ENCODE assay signal across 20 cellular contexts in the genomic region with DNA sequence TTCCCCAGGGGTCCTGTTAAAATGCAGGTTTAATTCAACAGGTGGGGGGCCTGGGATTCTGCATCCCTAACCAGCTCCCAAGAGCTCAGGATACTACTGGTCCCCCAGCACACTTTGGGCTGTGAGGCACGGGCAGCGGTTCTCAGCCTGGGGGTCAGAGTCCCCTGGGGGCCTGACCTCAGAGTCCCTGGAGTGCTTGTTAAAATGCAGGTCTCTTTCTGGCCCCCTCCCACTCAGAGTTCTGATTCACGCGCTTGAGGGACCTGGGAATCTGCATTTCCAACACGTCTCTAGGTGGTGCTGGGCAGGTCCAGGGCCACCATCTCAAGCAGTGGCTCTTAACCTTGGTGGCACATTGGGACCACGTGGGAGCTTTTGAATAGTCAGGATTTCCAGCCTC. TPM values are rescaled to one million over a fixed set of nuclear protein-coding genes. Genes with fewer than 3 reads are reported as not detected.
DNase-seq lines count a peak whose midpoint lies in the region; ATAC-seq, FAIRE-seq and TF ChIP-seq lines count a peak whose summit lies in the region.
"Had no signal": no experiment of that assay in that cellular context is flagged by ENCODE, and none has a peak within 500 bp of the region (broad histone marks: within the 10 kb centered on the region; RNA-seq: fewer than 3 reads in every experiment).

No MANE protein-coding gene starts in this region.

- H3K79me2 ChIP-seq in Karpas-422 (ENCODE audit: low read length), result no peaks in the 10 kb centered on the region

- H2BK5ac ChIP-seq in mesenchymal stem cell (ENCODE audit: low read depth, low read length, poor library complexity, severe bottlenecking), result no peak overlapping the region

- ATAC-seq in left cardiac atrium (no peak), HG03196 (IDR thresholded peaks at IDR 0.05; ENCODE audit: unreplicated experiment) (no peak)

- H3K4me2 ChIP-seq in Karpas-422 (ENCODE audit: low read depth, low read length, poor library complexity, severe bottlenecking) (no peak overlapping the region), mesenchymal stem cell (ENCODE audit: low read length, poor library complexity, severe bottlenecking) (no peak overlapping the region)

- intact Hi-C loops in left cardiac atrium (cut with DNase I), result loop anchor here (2.0 to 5.0 kb wide), 2 partner anchors 82 to 86 kb away; no protein-coding TSS in a partner anchor
- intact Hi-C loops in cardiac septum (cut with DNase I), result loop anchor here (2.0 to 5.0 kb wide), 2 partner anchors 82 to 1106 kb away; no protein-coding TSS in a partner anchor
- intact Hi-C loops in kidney (cut with DNase I), result loop anchor here (5.0 kb wide), 1 partner anchor 86 kb away; no protein-coding TSS in a partner anchor

- WGBS in mesenchymal stem cell, result 75% methylated on average over 6 of the region's 6 CpGs

- H3K79me1 ChIP-seq in mesenchymal stem cell (replicated peaks; ENCODE audit: low read length, poor library complexity, severe bottlenecking), result no peaks in the 10 kb centered on the region

- H2BK120ac ChIP-seq in mesenchymal stem cell (ENCODE audit: low read depth, low read length), result no peak overlapping the region

- H3K36me3 ChIP-seq in Karpas-422 (ENCODE audit: insufficient read depth, low read length), result no peaks in the 10 kb centered on the region
- H3K36me3 ChIP-seq in kidney (ENCODE audit: control insufficient read depth in 1 of 2, insufficient read depth in 2 of 2, low read length in 2 of 2), result no peaks in the 10 kb centered on the region
- no peaks in the 10 kb centered on the region for H3K36me3 ChIP-seq in mesenchymal stem cell (ENCODE audit: control insufficient read depth in 1 of 2, insufficient read depth in 2 of 2, low read depth in 1 of 2, low read length in 2 of 2)
- H3K36me3 ChIP-seq: gastroesophageal sphincter, left lung, transverse colon had no signal

- H3K27me3 ChIP-seq in Karpas-422 (ENCODE audit: low read length), result no peaks in the 10 kb centered on the region
- peaks cover 27 to 58% of the 10 kb centered on the region in 2 experiments for H3K27me3 ChIP-seq in mesenchymal stem cell (ENCODE audit: control insufficient read depth in 1 of 2, insufficient read depth in 1 of 2, low read length in 2 of 2)
- H3K27me3 ChIP-seq: transverse colon had no signal

- H3K27ac ChIP-seq in Karpas-422 (ENCODE audit: low read length) (no peak overlapping the region), kidney (ENCODE audit: low read depth in 2 of 2, low read length in 2 of 2) (no peak overlapping the region), mesenchymal stem cell (ENCODE audit: low read length, poor library complexity, severe bottlenecking) (no peak overlapping the region)
- H3K27ac ChIP-seq: C4-2B, gastroesophageal sphincter, left lung, skin epidermis, transverse colon had no signal

- peak; percentile 7 for DNase-seq in left cardiac atrium
- no peak for DNase-seq in cardiac septum (ENCODE audit: low spot score)
- peak; percentile 43 for DNase-seq in Karpas-422
- DNase-seq in kidney, result peak; percentile 41
- DNase-seq in NCI-H69 (lab: John Stamatoyannopoulos, UW), result no peak
- DNase-seq in mesenchymal stem cell, result no peak
- DNase-seq: NCI-H2029 had no signal

- H3K9ac ChIP-seq in Karpas-422 (ENCODE audit: low read length) (no peak overlapping the region), kidney (ENCODE audit: low read length in 2 of 2) (no peak overlapping the region), mesenchymal stem cell (ENCODE audit: low read length) (no peak overlapping the region)

- no peak overlapping the region for H3K23ac ChIP-seq in mesenchymal stem cell (ENCODE audit: low read length in 2 of 2)

- H3K18ac ChIP-seq in mesenchymal stem cell (ENCODE audit: low read depth in 1 of 2, low read length in 2 of 2), result no peak overlapping the region

- no peak overlapping the region for H2BK15ac ChIP-seq in mesenchymal stem cell (ENCODE audit: low read depth, poor library complexity, severe bottlenecking)

- H3K14ac ChIP-seq in mesenchymal stem cell (ENCODE audit: low read length in 2 of 2), result no peak overlapping the region

- H2AFZ ChIP-seq in Karpas-422 (ENCODE audit: low read length), result no peak overlapping the region
- no peak overlapping the region for H2AFZ ChIP-seq in mesenchymal stem cell (ENCODE audit: low read depth, low read length)

- no peak overlapping the region for H3K4ac ChIP-seq in mesenchymal stem cell (ENCODE audit: low read depth in 1 of 2, low read length in 2 of 2)

- H4K91ac ChIP-seq in mesenchymal stem cell (ENCODE audit: low read length), result no peak overlapping the region

- no peak for TF ChIP-seq CTCF in kidney (IDR thresholded peaks at IDR 0.05; ENCODE audit: borderline replicate concordance, extremely low read depth, insufficient read depth)

- no peak overlapping the region for H2AK5ac ChIP-seq in mesenchymal stem cell (ENCODE audit: low read length, severe bottlenecking)

- H4K8ac ChIP-seq in mesenchymal stem cell (ENCODE audit: low read length), result no peak overlapping the region

- H3K4me3 ChIP-seq in Karpas-422 (ENCODE audit: low read length), result no peak overlapping the region
- H3K4me3 ChIP-seq in kidney (ENCODE audit: low read length in 2 of 2), result no peak overlapping the region
- no peak overlapping the region for H3K4me3 ChIP-seq in mesenchymal stem cell (ENCODE audit: insufficient read depth in 1 of 2, low read depth in 1 of 2, low read length in 2 of 2)
- H3K4me3 ChIP-seq: gastroesophageal sphincter, left lung, skin epidermis, transverse colon had no signal

- H3K9me2 ChIP-seq in Karpas-422 (replicated peaks; ENCODE audit: insufficient read depth, low read length), result no peaks in the 10 kb centered on the region

- H3K9me3 ChIP-seq in Karpas-422 (ENCODE audit: low read length) (no peaks in the 10 kb centered on the region), kidney (ENCODE audit: control insufficient read depth in 1 of 2, low read length in 2 of 2) (no peaks in the 10 kb centered on the region), mesenchymal stem cell (ENCODE audit: control insufficient read depth, low read length) (no peaks in the 10 kb centered on the region)
- H3K9me3 ChIP-seq: gastroesophageal sphincter, left lung, transverse colon had no signal

- no peak overlapping the region for H2BK12ac ChIP-seq in mesenchymal stem cell (ENCODE audit: low read length in 2 of 2)

- no peak for FAIRE-seq in kidney (lab: Jason Lieb, UNC)

- H4K20me1 ChIP-seq in Karpas-422 (ENCODE audit: insufficient read depth, low read depth, low read length), result no peaks in the 10 kb centered on the region

- H3K4me1 ChIP-seq in Karpas-422 (ENCODE audit: low read length) (peaks cover 12% of the 10 kb centered on the region), kidney (ENCODE audit: control insufficient read depth in 1 of 2, insufficient read depth in 1 of 2, low read depth in 1 of 2, low read length in 2 of 2) (no peaks in the 10 kb centered on the region), mesenchymal stem cell (ENCODE audit: control insufficient read depth, insufficient read depth, low read depth, low read length) (peaks cover 4% of the 10 kb centered on the region)
- H3K4me1 ChIP-seq: left lung had no signal

RNA-seq across cellular contexts. Expression of a gene that starts 2.8 kb away (rescaled TPM):
- not detected for total RNA-seq in left cardiac atrium
- not detected for total RNA-seq in cardiac septum
- total RNA-seq in Karpas-422 (2014; rRNA removed; shearing (Covaris generic); ENCODE audit: low replicate concordance), result not detected in 2 replicates
- total RNA-seq in kidney, result 4.6 TPM
- polyA plus RNA-seq in kidney (ENCODE audit: insufficient read depth, low read depth, low replicate concordance), result 1.5 TPM
- not detected for polyA plus RNA-seq in mesenchymal stem cell (2013, experiment 1 of 2)
- polyA plus RNA-seq in mesenchymal stem cell (2013, experiment 2 of 2), result not detected
- total RNA-seq: endothelial cell of umbilical vein; fibroblast of lung; gastroesophageal sphincter; left lung; M059J; naive thymus-derived CD4-positive, alpha-beta T cell; SK-MEL-5; T-cell; transverse colon had no signal
- polyA plus RNA-seq: endothelial cell of umbilical vein; fibroblast of lung; IgD-negative memory B cell; naive thymus-derived CD4-positive, alpha-beta T cell had no signal

RNA-seq across cellular contexts. Expression of a gene that starts 7.2 kb away (rescaled TPM):
- total RNA-seq in left cardiac atrium, result 100 to 1,000 TPM; 160 to 175 TPM
- total RNA-seq in cardiac septum, result 149 TPM
- total RNA-seq in Karpas-422 (2014; rRNA removed; shearing (Covaris generic); ENCODE audit: low replicate concordance), result 214 and 375 TPM in 2 replicates
- 119 TPM for total RNA-seq in kidney
- 310 TPM for polyA plus RNA-seq in kidney (ENCODE audit: insufficient read depth, low read depth, low replicate concordance)
- 322 TPM for polyA plus RNA-seq in mesenchymal stem cell (2013, experiment 1 of 2)
- polyA plus RNA-seq in mesenchymal stem cell (2013, experiment 2 of 2), result 340 TPM

Comparison
In these comparisons a context has a peak if more than half of its experiments do, and no peak if none do; other contexts are left out.
1. DNase-seq: peak in left cardiac atrium (single experiment), Karpas-422 (single experiment) and kidney (single experiment); none in cardiac septum (single experiment), NCI-H69 (single experiment) and mesenchymal stem cell (single experiment).